1 cellular context compared by ENCODE assay signal in the genomic region with DNA sequence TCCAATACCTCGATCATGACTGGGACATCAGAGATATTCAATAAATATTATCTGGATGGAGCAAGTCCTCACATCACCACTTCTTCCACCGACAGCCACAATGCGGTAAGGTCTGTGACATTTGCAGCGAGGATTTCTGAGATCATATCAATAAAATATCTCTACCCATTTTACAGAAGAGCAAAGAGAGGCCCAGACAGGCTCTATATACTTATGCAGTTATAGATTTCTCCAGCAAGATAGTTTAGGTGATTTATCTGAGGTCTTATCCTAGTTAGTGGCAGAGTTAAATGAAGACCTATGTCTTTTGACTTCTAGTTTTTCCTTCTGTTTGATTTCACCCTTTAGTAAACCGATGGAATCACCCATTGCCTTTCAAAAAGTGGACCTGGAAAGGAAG.
TF ChIP-seq lines count a peak whose summit lies in the region.

No MANE protein-coding gene starts in this region.

TF ChIP-seq in IMR-90, 13 proteins besides CTCF, POLR2A, EP300 and RAD21 (continued from another document):
- TF ChIP-seq MAZ (IDR thresholded peaks at IDR 0.05; ENCODE audit: borderline replicate concordance, low read depth, low read length) (no peak), RCOR1 (IDR thresholded peaks at IDR 0.05; ENCODE audit: insufficient replicate concordance, low read length) (no peak), CHD1 (IDR thresholded peaks at IDR 0.05; ENCODE audit: low read depth, low read length) (no peak), MAFK (IDR thresholded peaks at IDR 0.05; ENCODE audit: low read depth, low read length) (no peak), CEBPB (IDR thresholded peaks at IDR 0.05; ENCODE audit: low read depth, low read length) (no peak)
